In the genomic region with DNA sequence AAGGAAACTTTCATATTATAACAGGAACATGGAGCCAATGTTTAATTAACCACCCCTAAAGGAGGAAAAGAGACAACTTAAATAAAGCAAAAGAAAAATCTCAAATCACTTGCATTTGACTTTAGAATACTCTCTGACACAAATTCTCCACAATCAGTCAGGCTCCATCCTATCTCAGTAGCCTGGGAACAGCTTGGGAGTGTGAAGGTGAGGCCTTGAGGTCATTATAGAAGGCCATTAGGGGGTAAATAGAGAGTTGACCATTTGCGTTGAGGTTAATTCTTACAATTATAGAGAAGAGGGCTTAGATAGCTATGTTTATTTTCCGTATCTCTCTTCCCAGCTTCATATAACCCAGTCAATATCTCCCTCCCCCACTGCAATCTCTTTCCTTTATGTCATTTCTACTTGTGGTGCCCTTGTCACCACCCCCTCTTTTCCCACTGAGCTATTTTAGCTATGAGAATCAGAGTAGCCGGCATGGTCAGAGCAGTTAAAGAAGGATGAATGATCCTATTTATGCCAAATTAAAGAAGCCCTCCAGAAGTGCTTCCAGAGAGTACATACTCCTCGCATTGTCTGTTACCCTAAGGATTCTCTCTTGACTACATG, we compare ENCODE assay signal across 17 cellular contexts.
A peak's percentile ranks its signal among the peaks of the same experiment; 100 is the strongest.
DNase-seq lines count a peak whose midpoint lies in the region; ATAC-seq, FAIRE-seq and TF ChIP-seq lines count a peak whose summit lies in the region.
"Had no signal": no experiment of that assay in that cellular context is flagged by ENCODE, and none has a peak within 500 bp of the region (broad histone marks: within the 10 kb centered on the region; RNA-seq: fewer than 3 reads in every experiment).

No MANE protein-coding gene starts in this region.

- H3K9me3 Mint-ChIP-seq in Calu3 (ENCODE audit: low read depth, unreplicated experiment) (no peaks in the 10 kb centered on the region), astrocyte (ENCODE audit: unreplicated experiment) (no peaks in the 10 kb centered on the region), nephron (no peaks in the 10 kb centered on the region), endodermal cell (no peaks in the 10 kb centered on the region)
- H3K9me3 Mint-ChIP-seq: H9 had no signal

- 0 out of 4 replicates have a peak overlapping the region, but pooled peaks of 1 of the 2 experiments have one; percentile 2 for H4K8ac ChIP-seq in IMR-90 (ENCODE audit: low read depth in 2 of 2, low read length in 2 of 2)

- BruUV-seq in Calu3 (replicated peaks; lab: Mats Ljungman, UMichigan) (no TSS peak), IMR-90 (replicated peaks; lab: Mats Ljungman, UMichigan) (no TSS peak)

- H3K27me3 Mint-ChIP-seq in Calu3 (ENCODE audit: unreplicated experiment) = no peaks in the 10 kb centered on the region
- no peaks in the 10 kb centered on the region for H3K27me3 Mint-ChIP-seq in astrocyte (ENCODE audit: low read depth, unreplicated experiment)
- H3K27me3 Mint-ChIP-seq in nephron (ENCODE audit: low read depth) = no peaks in the 10 kb centered on the region
- H3K27me3 Mint-ChIP-seq in endodermal cell (ENCODE audit: insufficient read depth) = no peaks in the 10 kb centered on the region

- H3K79me1 ChIP-seq in IMR-90 (ENCODE audit: low read depth in 1 of 2, low read length in 2 of 2) = no peaks in the 10 kb centered on the region

- no peak overlapping the region for H2BK5ac ChIP-seq in IMR-90 (ENCODE audit: low read depth, low read length, poor library complexity, severe bottlenecking)

- no peaks in the 10 kb centered on the region; the same call in 1 of the 2 replicates for H3K4me1 ChIP-seq in IMR-90 (ENCODE audit: control insufficient read depth, insufficient read depth, low read length)
- H3K4me1 ChIP-seq in astrocyte (ENCODE audit: insufficient read depth, low read length) = peaks cover 16% of the 10 kb centered on the region
- H3K4me1 ChIP-seq in endodermal cell (ENCODE audit: control insufficient read depth, insufficient read depth, low read length) = no peaks in the 10 kb centered on the region

- H3K56ac ChIP-seq in IMR-90 (ENCODE audit: extremely low read depth, insufficient read depth, low read length) = no peak overlapping the region

- in situ Hi-C loops in IMR-90 (cut with MboI; ENCODE audit: low sequenced_read_pairs) = no loop called here

- H3K27ac Mint-ChIP-seq in Calu3 (ENCODE audit: unreplicated experiment) (peak overlapping the region; percentile 41), astrocyte (ENCODE audit: unreplicated experiment) (peak overlapping the region; percentile 83), nephron (peak overlapping the region; percentile 64 to 76 (median 69)), endodermal cell (no peak overlapping the region)
- H3K27ac Mint-ChIP-seq: CD14-positive monocyte, H9 had no signal

- no peaks in the 10 kb centered on the region for H3K79me2 ChIP-seq in astrocyte (ENCODE audit: insufficient read depth, low read length)

- H3K9ac ChIP-seq in IMR-90 (ENCODE audit: low read depth, low read length) (no peak overlapping the region), astrocyte (ENCODE audit: low read length) (no peak overlapping the region), endodermal cell (ENCODE audit: extremely low read depth, low read length, poor library complexity, severe bottlenecking) (no peak overlapping the region)

- no peak overlapping the region for H3K27ac ChIP-seq in IMR-90 (ENCODE audit: insufficient read depth, low read length)
- no peak overlapping the region for H3K27ac ChIP-seq in astrocyte (ENCODE audit: low read depth, low read length)
- no peak overlapping the region for H3K27ac ChIP-seq in endodermal cell (ENCODE audit: low read depth, low read length)

- H3K4me2 ChIP-seq in IMR-90 (ENCODE audit: low read depth, low read length) (no peak overlapping the region), astrocyte (ENCODE audit: low read length) (no peak overlapping the region)

- no peak overlapping the region for H3K4me3 Mint-ChIP-seq in Calu3 (ENCODE audit: low read depth, unreplicated experiment)
- no peak overlapping the region for H3K4me3 Mint-ChIP-seq in astrocyte (ENCODE audit: unreplicated experiment)
- H3K4me3 Mint-ChIP-seq in nephron = no peak overlapping the region
- no peak overlapping the region for H3K4me3 Mint-ChIP-seq in endodermal cell
- H3K4me3 Mint-ChIP-seq: CD14-positive monocyte, H9 had no signal

- H3K9me3 ChIP-seq in IMR-90 (ENCODE audit: control insufficient read depth, insufficient read depth, low read length) (no peaks in the 10 kb centered on the region), astrocyte (ENCODE audit: insufficient read depth, low read depth, low read length) (no peaks in the 10 kb centered on the region), endodermal cell (ENCODE audit: control insufficient read depth, low read length) (no peaks in the 10 kb centered on the region)
- H3K9me3 ChIP-seq: Caco-2 had no signal

- peak overlapping the region; percentile 64; the same call in 1 of the 2 replicates for H3K4ac ChIP-seq in IMR-90 (ENCODE audit: low read depth, low read length)

- H3K4me3 ChIP-seq in IMR-90 (ENCODE audit: insufficient read depth, low read depth, low read length) (no peak overlapping the region), astrocyte (ENCODE audit: insufficient read depth, low read depth, low read length) (no peak overlapping the region), endodermal cell (ENCODE audit: low read length) (no peak overlapping the region)

- DNase-seq in Calu3 (no peak), IMR-90 (peak; percentile 24), astrocyte (ENCODE audit: low read depth) (no peak), endodermal cell (no peak), GM10266 (ENCODE audit: extremely low spot score) (no peak)
- DNase-seq: ACHN; AML-193; Caco-2; H9; NCI-H1436; NCI-H226; NCI-H524 treated with DMSO at 0.1 percent for 48 hours; NK-92 treated with Interleukin-12 subunit alpha and Interleukin-12 subunit beta, amount 100 ng/mL, for 24 hours; OCI-M1 had no signal

- H2AK9ac ChIP-seq in IMR-90 (replicated peaks; ENCODE audit: low read depth, low read length, poor library complexity) = no peak overlapping the region

- H3K4me1 Mint-ChIP-seq in Calu3 (ENCODE audit: low read depth, unreplicated experiment) = peaks cover 40% of the 10 kb centered on the region
- peaks cover 48% of the 10 kb centered on the region for H3K4me1 Mint-ChIP-seq in astrocyte (ENCODE audit: low read depth, unreplicated experiment)
- H3K4me1 Mint-ChIP-seq in nephron = peaks cover 41% of the 10 kb centered on the region
- peaks cover 15% of the 10 kb centered on the region for H3K4me1 Mint-ChIP-seq in endodermal cell
- H3K4me1 Mint-ChIP-seq: CD14-positive monocyte had no signal

- 0 out of 2 replicates have a peak overlapping the region, but pooled peaks have one; percentile 41 for H3K18ac ChIP-seq in IMR-90 (ENCODE audit: low read depth, low read length)

- dilution Hi-C loops in IMR-90 (cut with HindIII; ENCODE audit: low sequenced_read_pairs, unreplicated experiment) = no loop called here

- POLR2A ChIA-PET in IMR-90 (lab: Charles Lee; ENCODE audit: unreplicated experiment) = interaction anchor here (0.6 kb wide), 1 partner anchor 332 kb away, joined by 4 read pairs; no protein-coding TSS in a partner anchor

- H2BK15ac ChIP-seq in IMR-90 (ENCODE audit: low read depth, low read length) = no peak overlapping the region; the same call in 2 of the 3 replicates

- no peak for FAIRE-seq in astrocyte (lab: Jason Lieb, UNC)

- TF ChIP-seq POLR2A in IMR-90 (IDR thresholded peaks at IDR 0.05; ENCODE audit: low read depth, low read length) = no peak

- H3K27me3 ChIP-seq in IMR-90 (ENCODE audit: control insufficient read depth, insufficient read depth, low read length) (no peaks in the 10 kb centered on the region), astrocyte (ENCODE audit: insufficient read depth, low read length) (no peaks in the 10 kb centered on the region), endodermal cell (ENCODE audit: control insufficient read depth, insufficient read depth, low read length, poor library complexity, severe bottlenecking) (no peaks in the 10 kb centered on the region)

- H2AK5ac ChIP-seq in IMR-90 (ENCODE audit: low read depth, low read length) = no peak overlapping the region

- no peak overlapping the region for H4K5ac ChIP-seq in IMR-90 (ENCODE audit: low read depth, low read length)

- WGBS in IMR-90 (ENCODE audit: extremely low coverage in 2 of 2, insufficient read length in 1 of 2), 2 experiments = no CpG with 5 or more reads among the region's 4 CpGs
- WGBS in endodermal cell (ENCODE audit: insufficient coverage in 1 of 2, insufficient read length in 1 of 2), 2 experiments = 80 to 87% methylated on average over 2 to 4 of the region's 4 CpGs

- H2BK20ac ChIP-seq in IMR-90 (ENCODE audit: low read depth, low read length) = no peak overlapping the region

- TF ChIP-seq CTCF in Calu3 (IDR thresholded peaks at IDR 0.05; ENCODE audit: unreplicated experiment) (no peak), IMR-90 (conservative IDR thresholded peaks at IDR 0.05; ENCODE audit: low read depth, low read length) (no peak), astrocyte (IDR thresholded peaks at IDR 0.05; ENCODE audit: insufficient read depth, low read depth, low read length) (no peak), nephron (IDR thresholded peaks at IDR 0.05; ENCODE audit: unreplicated experiment in 3 of 3) (no peak), endodermal cell (conservative IDR thresholded peaks at IDR 0.05) (no peak), GM10266 (IDR thresholded peaks at IDR 0.05; ENCODE audit: control insufficient read depth, insufficient read depth, low read depth, missing control alignments) (no peak)

- H4K91ac ChIP-seq in IMR-90 (ENCODE audit: insufficient read depth, low read depth, low read length) = no peak overlapping the region

- 0 out of 2 replicates have a peak overlapping the region, but pooled peaks have one; percentile 25 for H3K14ac ChIP-seq in IMR-90 (replicated peaks; ENCODE audit: low read depth, low read length)

- H4K20me1 ChIP-seq in IMR-90 (ENCODE audit: insufficient read depth, low read length) (no peaks in the 10 kb centered on the region), astrocyte (ENCODE audit: insufficient read depth, low read length) (no peaks in the 10 kb centered on the region)

- H2AFZ ChIP-seq in IMR-90 (replicated peaks; ENCODE audit: low read length, poor library complexity) (no peak overlapping the region), astrocyte (ENCODE audit: low read depth, low read length) (no peak overlapping the region)

- intact Hi-C loops in Calu3 (cut with micrococcal nuclease; ENCODE audit: unreplicated experiment) = no loop called here
- intact Hi-C loops in IMR-90 (cut with micrococcal nuclease) = no loop called here

- no peak overlapping the region for H3K23ac ChIP-seq in IMR-90 (ENCODE audit: low read depth, low read length)

- H3K36me3 Mint-ChIP-seq in Calu3 (ENCODE audit: insufficient read depth, unreplicated experiment) = peaks cover 2% of the 10 kb centered on the region
- H3K36me3 Mint-ChIP-seq in astrocyte (ENCODE audit: low read depth, unreplicated experiment) = peaks cover 1% of the 10 kb centered on the region
- no peaks in the 10 kb centered on the region for H3K36me3 Mint-ChIP-seq in nephron (ENCODE audit: low read depth)
- H3K36me3 Mint-ChIP-seq in endodermal cell (ENCODE audit: low read depth) = no peaks in the 10 kb centered on the region
- H3K36me3 Mint-ChIP-seq: CD14-positive monocyte had no signal

- H3K36me3 ChIP-seq in IMR-90 (ENCODE audit: control insufficient read depth, insufficient read depth, low read length) = no peaks in the 10 kb centered on the region
- H3K36me3 ChIP-seq in astrocyte (ENCODE audit: insufficient read depth, low read length) = no peaks in the 10 kb centered on the region
- H3K36me3 ChIP-seq in endodermal cell (ENCODE audit: control insufficient read depth, insufficient read depth, low read length) = no peaks in the 10 kb centered on the region

- no peak for ATAC-seq in IMR-90 (ENCODE audit: low read depth)
- no peak for ATAC-seq in HG03095 (IDR thresholded peaks at IDR 0.05; ENCODE audit: unreplicated experiment)

- CTCF ChIA-PET in Calu3 (lab: Charles Lee) = no interaction called here
- CTCF ChIA-PET in IMR-90 (lab: Yijun Ruan, JAX) = interaction anchor here (0.7 kb wide), 1 partner anchor 8 kb away, joined by 4 read pairs; no protein-coding TSS in a partner anchor

- TF ChIP-seq RAD21 in IMR-90 (IDR thresholded peaks at IDR 0.05; ENCODE audit: low read length) = no peak

- no peaks in the 10 kb centered on the region for H3K9me1 ChIP-seq in IMR-90 (ENCODE audit: insufficient read depth, low read length)

- no peak overlapping the region for H2BK120ac ChIP-seq in IMR-90 (ENCODE audit: low read depth, low read length)
